ENCODE assay signal across 10 cellular contexts in the genomic region with DNA sequence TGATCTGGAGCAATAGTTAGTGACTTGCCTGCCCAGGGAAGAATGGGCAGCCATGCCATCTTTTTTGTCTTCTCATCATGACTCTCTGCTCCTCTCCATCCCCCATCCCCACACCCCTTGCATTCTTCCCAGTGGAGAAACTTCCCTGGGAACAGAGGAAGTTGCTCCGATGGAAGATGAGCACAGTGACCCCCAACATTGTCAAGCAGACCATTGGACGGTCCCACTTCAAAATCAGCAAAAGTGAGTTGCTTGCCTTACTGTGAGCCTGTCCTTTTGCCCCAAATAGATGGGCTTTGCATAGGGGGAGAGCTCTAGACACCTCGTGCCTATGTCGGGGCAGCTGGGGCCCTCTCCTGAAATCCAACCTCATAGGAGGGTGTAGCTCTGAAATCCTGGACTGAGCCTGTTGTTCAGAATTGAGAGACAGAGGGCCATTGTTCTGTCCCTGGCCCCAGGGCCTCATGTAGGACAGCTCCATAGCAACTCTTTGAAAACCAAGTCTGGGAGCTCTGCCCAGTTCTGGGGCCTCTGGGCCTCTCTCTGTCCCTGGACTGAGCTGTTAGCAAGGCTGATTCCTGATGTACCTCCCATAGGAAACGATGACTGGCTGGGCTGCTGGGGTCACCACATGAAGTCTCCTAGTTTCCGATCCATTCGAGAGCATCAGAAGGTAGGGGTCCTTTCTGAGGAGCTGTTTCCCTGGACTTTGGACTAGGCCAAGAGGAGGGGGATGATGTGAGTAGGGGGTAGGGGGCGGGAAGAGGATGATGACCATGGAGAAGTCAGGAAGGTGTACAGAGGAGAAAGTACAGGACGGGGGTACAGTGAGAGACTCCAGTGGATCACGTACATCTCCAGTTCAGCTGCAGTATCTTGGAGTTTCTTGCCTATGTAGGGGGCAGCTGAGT. TPM values are rescaled to one million over a fixed set of nuclear protein-coding genes. Genes with fewer than 3 reads are reported as not detected.
DNase-seq lines count a peak whose midpoint lies in the region; ATAC-seq, FAIRE-seq and TF ChIP-seq lines count a peak whose summit lies in the region.
"Had no signal": no experiment of that assay in that cellular context is flagged by ENCODE, and none has a peak within 500 bp of the region (broad histone marks: within the 10 kb centered on the region; RNA-seq: fewer than 3 reads in every experiment).

No MANE protein-coding gene starts in this region.

- peaks cover 40% of the 10 kb centered on the region for H3K36me3 Mint-ChIP-seq in activated naive CD4-positive, alpha-beta T cell treated with anti-CD3 and anti-CD28 coated beads, Interleukin-2, amount 10 ng/mL, durations not matched to agents 7 days and 5 days
- H3K36me3 Mint-ChIP-seq in mesothelial cell of epicardium = peaks cover 58% of the 10 kb centered on the region

- peaks cover 3% of the 10 kb centered on the region for H3K4me1 Mint-ChIP-seq in activated naive CD4-positive, alpha-beta T cell treated with anti-CD3 and anti-CD28 coated beads, Interleukin-2, amount 10 ng/mL, durations not matched to agents 7 days and 5 days
- peaks cover 8% of the 10 kb centered on the region for H3K4me1 Mint-ChIP-seq in mesothelial cell of epicardium

- H3K27me3 Mint-ChIP-seq in activated naive CD4-positive, alpha-beta T cell treated with anti-CD3 and anti-CD28 coated beads, Interleukin-2, amount 10 ng/mL, durations not matched to agents 7 days and 5 days = no peaks in the 10 kb centered on the region
- H3K27me3 Mint-ChIP-seq in mesothelial cell of epicardium (ENCODE audit: low read depth) = no peaks in the 10 kb centered on the region

- ATAC-seq in upper lobe of right lung = no peak
- no peak for ATAC-seq in GM19452 (IDR thresholded peaks at IDR 0.05; ENCODE audit: unreplicated experiment)

- H3K36me3 ChIP-seq in upper lobe of right lung = peaks cover 58% of the 10 kb centered on the region

- H3K27ac Mint-ChIP-seq in activated naive CD4-positive, alpha-beta T cell treated with anti-CD3 and anti-CD28 coated beads, Interleukin-2, amount 10 ng/mL, durations not matched to agents 7 days and 5 days = peak overlapping the region; percentile 4
- H3K27ac Mint-ChIP-seq in mesothelial cell of epicardium = peak overlapping the region; percentile 51

- no peaks in the 10 kb centered on the region for H3K9me3 ChIP-seq in upper lobe of right lung

- no peak for TF ChIP-seq POLR2A in H54 (IDR thresholded peaks at IDR 0.05; ENCODE audit: low read depth, low read length)

- H3K9me3 Mint-ChIP-seq in activated naive CD4-positive, alpha-beta T cell treated with anti-CD3 and anti-CD28 coated beads, Interleukin-2, amount 10 ng/mL, durations not matched to agents 7 days and 5 days = no peaks in the 10 kb centered on the region
- peaks cover 3% of the 10 kb centered on the region for H3K9me3 Mint-ChIP-seq in mesothelial cell of epicardium

- CTCF ChIA-PET in activated naive CD4-positive, alpha-beta T cell treated with anti-CD3 and anti-CD28 coated beads, Interleukin-2, amount 10 ng/mL, durations not matched to agents 7 days and 5 days (lab: Charles Lee) = interaction anchor here (1.0 to 1.7 kb wide), 3 partner anchors 18 to 102 kb away, joined by 3 to 6 read pairs (median 4); no protein-coding TSS in a partner anchor

- H3K4me3 Mint-ChIP-seq in activated naive CD4-positive, alpha-beta T cell treated with anti-CD3 and anti-CD28 coated beads, Interleukin-2, amount 10 ng/mL, durations not matched to agents 7 days and 5 days = no peak overlapping the region
- no peak overlapping the region for H3K4me3 Mint-ChIP-seq in mesothelial cell of epicardium

- no peaks in the 10 kb centered on the region for H3K27me3 ChIP-seq in upper lobe of right lung

- FAIRE-seq in H54 (lab: Jason Lieb, UNC) = no peak
- no peak for FAIRE-seq in D721Med (lab: Jason Lieb, UNC)

- H3K27ac ChIP-seq in upper lobe of right lung = peak overlapping the region; percentile 17
- H3K27ac ChIP-seq: SK-N-MC had no signal

- no peak for DNase-seq in activated naive CD4-positive, alpha-beta T cell treated with anti-CD3 and anti-CD28 coated beads, Interleukin-2, amount 10 ng/mL, durations not matched to agents 7 days and 5 days
- no peak for DNase-seq in activated naive CD4-positive, alpha-beta T cell (lab: John Stamatoyannopoulos, UW)
- DNase-seq in epidermal melanocyte (ENCODE audit: insufficient read length, low spot score) (peak; percentile 95), mesothelial cell of epicardium (ENCODE audit: low spot score in 2 of 2, unreplicated experiment in 2 of 2) (no peak), upper lobe of right lung (no peak), H54 (ENCODE audit: insufficient read length, low spot score) (no peak), D721Med (ENCODE audit: insufficient read length, low spot score) (no peak)
- DNase-seq: NCI-H1092 treated with DMSO at 0.1 percent for 48 hours had no signal

- TF ChIP-seq CTCF in mesothelial cell of epicardium (IDR thresholded peaks at IDR 0.05; ENCODE audit: unreplicated experiment) (no peak), upper lobe of right lung (IDR thresholded peaks at IDR 0.05) (no peak), D721Med (IDR thresholded peaks at IDR 0.05; ENCODE audit: insufficient read depth, missing control alignments) (no peak)

- intact Hi-C loops in upper lobe of right lung (cut with DNase I) = no loop called here

- no peaks in the 10 kb centered on the region for H3K4me1 ChIP-seq in upper lobe of right lung

- no peak overlapping the region for H3K4me3 ChIP-seq in upper lobe of right lung
- H3K4me3 ChIP-seq: SK-N-MC had no signal

RNA-seq across cellular contexts. Expression of gene TTLL4, which starts 35.2 kb away (rescaled TPM):
- 54.8 to 65.5 TPM (median 61.8 TPM) in 3 replicates for total RNA-seq in mesothelial cell of epicardium
- 29.5 TPM for total RNA-seq in upper lobe of right lung

RNA-seq across cellular contexts. Expression of gene CYP27A1, which starts 36.1 kb away (rescaled TPM):
- total RNA-seq in mesothelial cell of epicardium = 15.6 to 16.8 TPM (median 16.6 TPM) in 3 replicates
- 180 TPM for total RNA-seq in upper lobe of right lung

Comparison
In these comparisons a context has a peak if more than half of its experiments do, and no peak if none do; other contexts are left out.
1. RNA of gene CYP27A1, which starts 36.1 kb away (total RNA-seq): 180 TPM in upper lobe of right lung (single experiment); 15.6 to 16.8 TPM in mesothelial cell of epicardium; every median in the first group is over 10 times any median in the second.